ENCODE assay signal across 8 cellular contexts in the genomic region with DNA sequence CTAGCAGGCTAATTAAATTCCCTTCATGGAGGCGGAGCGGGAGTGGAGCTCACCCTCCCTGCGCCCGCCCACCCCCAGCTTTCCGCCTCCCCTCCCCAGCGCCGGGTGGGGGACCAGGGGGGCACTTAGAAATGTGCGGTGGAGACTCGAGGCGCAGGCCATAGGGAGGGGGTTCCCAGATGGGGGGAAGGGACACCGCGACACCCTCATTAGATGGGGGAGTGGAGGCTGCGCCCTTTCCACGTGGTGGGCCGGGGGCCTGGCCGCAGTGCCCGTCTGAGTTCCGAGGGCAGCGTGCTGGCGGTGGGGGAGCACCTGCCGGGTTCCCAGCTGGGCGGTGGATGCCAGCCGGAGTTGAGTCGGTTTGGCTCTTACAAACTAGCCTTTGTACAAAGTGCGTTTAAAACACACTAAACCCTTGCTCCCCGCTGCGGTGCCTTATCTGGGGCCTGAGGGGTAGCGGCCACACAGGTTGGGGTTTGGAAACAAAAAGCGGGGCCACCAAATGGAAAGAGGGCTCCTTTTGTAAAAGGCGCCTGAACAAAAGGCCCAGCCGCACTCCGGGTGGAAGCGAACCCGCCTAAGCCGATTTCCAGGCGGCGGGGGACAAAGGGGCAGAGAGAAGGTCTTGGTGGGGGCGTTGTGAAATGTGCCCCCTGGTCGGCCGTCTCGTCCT. TPM values are rescaled to one million over a fixed set of nuclear protein-coding genes. Genes with fewer than 3 reads are reported as not detected.
DNase-seq lines count a peak whose midpoint lies in the region; TF ChIP-seq lines count a peak whose summit lies in the region.

No MANE protein-coding gene starts in this region.

- H3K9me2 ChIP-seq in OCI-LY7 (ENCODE audit: insufficient read depth, low read length), result no peaks in the 10 kb centered on the region

- H2AFZ ChIP-seq in OCI-LY7 (ENCODE audit: low read length), result no peak overlapping the region

- H3K4me1 ChIP-seq in OCI-LY7 (ENCODE audit: insufficient read depth, low read length, poor library complexity, severe bottlenecking) (peaks cover 65% of the 10 kb centered on the region), esophagus (ENCODE audit: control insufficient read depth in 2 of 2, insufficient read depth in 2 of 2, low read length in 1 of 2) (peaks cover 12 to 36% of the 10 kb centered on the region in 2 donors)

- POLR2A ChIA-PET in OCI-LY7 (lab: Charles Lee), result no interaction called here

- peak overlapping the region; percentile 86 for H3K27ac ChIP-seq in OCI-LY7 (ENCODE audit: low read depth, low read length, poor library complexity, severe bottlenecking)
- H3K27ac ChIP-seq in esophagus (ENCODE audit: low read depth in 2 of 2, low read length in 1 of 2), result peak overlapping the region; percentile 95 to 97

- peaks cover 51% of the 10 kb centered on the region; the same call in 1 of the 2 replicates for H3K79me2 ChIP-seq in OCI-LY7 (ENCODE audit: insufficient read depth, low read depth, low read length)

- no TSS peak for BruUV-seq in OCI-LY7 (replicated peaks; lab: Mats Ljungman, UMichigan)

- peak; percentile 29 for DNase-seq in OCI-LY7 (ENCODE audit: low spot score)
- DNase-seq in retinal pigment epithelial cell (ENCODE audit: low read depth), result no peak
- no peak for DNase-seq in activated CD4-positive, CD25-positive, alpha-beta regulatory T cell (lab: John Stamatoyannopoulos, UW)
- DNase-seq in mesenteric fat pad (ENCODE audit: low spot score), result no peak
- no peak for DNase-seq in dermis blood vessel endothelial cell
- DNase-seq in SKM-1 treated with dmso at 0.1 percent for 144 hours (lab: John Stamatoyannopoulos, UW; ENCODE audit: unreplicated experiment), result no peak

- CTCF ChIA-PET in OCI-LY7 (lab: Charles Lee; ENCODE audit: unreplicated experiment), result interaction anchor here (2.7 kb wide), 1 partner anchor 86 kb away, joined by 9 read pairs; no protein-coding TSS in a partner anchor

- peaks cover 17% of the 10 kb centered on the region; the same call in 1 of the 2 replicates for H3K36me3 ChIP-seq in OCI-LY7 (ENCODE audit: insufficient read depth, low read length)
- no peaks in the 10 kb centered on the region for H3K36me3 ChIP-seq in esophagus (ENCODE audit: control insufficient read depth in 2 of 2, insufficient read depth in 2 of 2, low read length in 1 of 2)

- 16 to 34% methylated on average over 32 to 41 of the region's 41 CpGs for WGBS in esophagus, 2 donors

- no peaks in the 10 kb centered on the region for H3K27me3 ChIP-seq in esophagus (ENCODE audit: control insufficient read depth in 1 of 2, insufficient read depth in 2 of 2, low read length in 2 of 2)

- TF ChIP-seq CTCF in OCI-LY7 (conservative IDR thresholded peaks at IDR 0.05; ENCODE audit: low read length) (no peak), retinal pigment epithelial cell (conservative IDR thresholded peaks at IDR 0.05; ENCODE audit: low read depth, low read length) (no peak)

- peak overlapping the region; percentile 96 for H3K4me2 ChIP-seq in OCI-LY7 (ENCODE audit: low read length)

- peak overlapping the region; percentile 69 for H3K4me3 ChIP-seq in GM08714 (ENCODE audit: low read length)
- H3K4me3 ChIP-seq in OCI-LY7 (ENCODE audit: low read depth, low read length, poor library complexity, severe bottlenecking), result peak overlapping the region; percentile 76
- H3K4me3 ChIP-seq in esophagus (ENCODE audit: low read depth in 1 of 2, low read length in 2 of 2), result peak overlapping the region; percentile 63 to 72
- peak overlapping the region; percentile 71 for H3K4me3 ChIP-seq in retinal pigment epithelial cell (ENCODE audit: low read length)

- H4K20me1 ChIP-seq in OCI-LY7 (ENCODE audit: insufficient read depth, low read length), result peaks cover 16% of the 10 kb centered on the region; the same call in 1 of the 2 replicates

- H3K9me3 ChIP-seq in OCI-LY7 (ENCODE audit: low read length) (no peaks in the 10 kb centered on the region), esophagus (ENCODE audit: control insufficient read depth in 2 of 2, insufficient read depth in 1 of 2, low read depth in 1 of 2, low read length in 1 of 2) (no peaks in the 10 kb centered on the region)

- intact Hi-C loops in OCI-LY7 (cut with micrococcal nuclease; ENCODE audit: unreplicated experiment), result loop anchor here (5.0 kb wide), 1 partner anchor 42 kb away; no protein-coding TSS in a partner anchor

RNA-seq across cellular contexts. Expression of a gene that starts 1.4 kb away (rescaled TPM):
- total RNA-seq in OCI-LY7 (2014; rRNA removed; shearing (Covaris generic)), result 30.9 and 32.4 TPM in 2 replicates
- total RNA-seq in OCI-LY7 (2022), result 56.2 and 66.6 TPM in 2 replicates
- polyA plus RNA-seq in esophagus, result 10 to 100 TPM in 1 of 2 donors, 1 to 10 TPM in 1; 8.9 to 19.6 TPM
- total RNA-seq in mesenteric fat pad, result 129 TPM
- total RNA-seq in dermis blood vessel endothelial cell, result 27.5 and 28.8 TPM in 2 replicates
